8 cellular contexts compared by ENCODE assay signal in genomic region chr18:8069708-8070107, GRCh38.
"Had no signal": no experiment of that assay in that cellular context is flagged by ENCODE, and none has a peak within 500 bp of the region (broad histone marks: within the 10 kb centered on the region; RNA-seq: fewer than 3 reads in every experiment).

No MANE protein-coding gene starts in this region.

- H3K4me3 ChIP-seq: GM23338, K562 had no signal

- ATAC-seq: GM23338, K562 had no signal

- FAIRE-seq: H1, H54, HTR-8/SVneo, K562 had no signal

- DNase-seq: H9, HCEC 1CT, IMR-90 had no signal
